In genomic region chr17:81339502-81340296, GRCh38 we compare ENCODE assay signal across 11 cellular contexts. TPM values are rescaled to one million over a fixed set of nuclear protein-coding genes. Genes with fewer than 3 reads are reported as not detected.
DNase-seq lines count a peak whose midpoint lies in the region; ATAC-seq, FAIRE-seq and TF ChIP-seq lines count a peak whose summit lies in the region.
"Had no signal": no experiment of that assay in that cellular context is flagged by ENCODE, and none has a peak within 500 bp of the region (broad histone marks: within the 10 kb centered on the region; RNA-seq: fewer than 3 reads in every experiment).

No MANE protein-coding gene starts in this region.

- BruUV-seq in K562 (replicated peaks; lab: Mats Ljungman, UMichigan), result no TSS peak

- H3K79me2 ChIP-seq in K562 (ENCODE audit: control insufficient read depth, insufficient read depth, low read length), result peaks cover 35% of the 10 kb centered on the region

- 0 out of 2 replicates have a peak, but pooled peaks cover 8% of the 10 kb centered on the region for H4K20me1 ChIP-seq in K562 (replicated peaks; ENCODE audit: control insufficient read depth, insufficient read depth, low read length)

- TF ChIP-seq RAD21 in K562 (CRISPR knock-in tag; conservative IDR thresholded peaks at IDR 0.05 in 1 of 2, IDR thresholded peaks at IDR 0.05 in 1 of 2) (no peak), liver (IDR thresholded peaks at IDR 0.05) (peak; percentile 19 to 25)

- intact Hi-C loops in K562 (cut with micrococcal nuclease), result no loop called here

- 53% methylated on average over 7 of the region's 11 CpGs for WGBS in K562 (ENCODE audit: insufficient coverage, low coverage, missing lambda C conversion rate)
- WGBS in liver, result 20% methylated on average over 11 of the region's 11 CpGs

- H3K9ac ChIP-seq in HUES6 (ENCODE audit: low read length), result peak overlapping the region; percentile 13
- peak overlapping the region in 1 of 2 experiments; percentile 73; a peak in 2 of 4 replicates for H3K9ac ChIP-seq in K562 (ENCODE audit: insufficient read depth in 1 of 2, low read depth in 2 of 2, low read length in 2 of 2)
- H3K9ac ChIP-seq in liver (ENCODE audit: low read depth in 1 of 2, low read length in 2 of 2), result no peak overlapping the region
- peak overlapping the region in 1 of 2 donors; percentile 13 for H3K9ac ChIP-seq in stomach smooth muscle (ENCODE audit: low read length in 2 of 2)

- H3K36me3 ChIP-seq in HUES6 (ENCODE audit: control insufficient read depth, insufficient read depth, low read length), result no peaks in the 10 kb centered on the region
- peaks cover 12% of the 10 kb centered on the region; the same call in 1 of the 3 replicates for H3K36me3 ChIP-seq in K562 (ENCODE audit: control insufficient read depth, insufficient read depth, low read length)
- H3K36me3 ChIP-seq in liver (ENCODE audit: control insufficient read depth in 4 of 4, insufficient read depth in 3 of 4, low read depth in 1 of 4, low read length in 3 of 4), result no peaks in the 10 kb centered on the region
- no peaks in the 10 kb centered on the region for H3K36me3 ChIP-seq in stomach smooth muscle (ENCODE audit: control insufficient read depth in 2 of 2, insufficient read depth in 2 of 2, low read length in 2 of 2)

- in situ Hi-C loops in K562 (cut with MboI), result no loop called here

- H3K27me3 ChIP-seq in HUES6 (ENCODE audit: control insufficient read depth, insufficient read depth, low read length), result peaks cover 51% of the 10 kb centered on the region
- no peaks in the 10 kb centered on the region for H3K27me3 ChIP-seq in K562 (ENCODE audit: control insufficient read depth in 2 of 2, insufficient read depth in 2 of 2, low read length in 2 of 2)
- H3K27me3 ChIP-seq in liver (ENCODE audit: control insufficient read depth in 4 of 4, insufficient read depth in 4 of 4, low read length in 3 of 4), result no peaks in the 10 kb centered on the region
- no peaks in the 10 kb centered on the region for H3K27me3 ChIP-seq in stomach smooth muscle (ENCODE audit: control insufficient read depth in 1 of 2, insufficient read depth in 2 of 2, low read length in 2 of 2)

- H3K4me3 ChIP-seq in HUES6 (ENCODE audit: low read depth, low read length), result no peak overlapping the region
- H3K4me3 ChIP-seq in K562, result no peak overlapping the region
- H3K4me3 ChIP-seq in liver (ENCODE audit: low read depth in 1 of 3, low read length in 3 of 3), result peak overlapping the region in 2 of 3 donors; percentile 7 to 14
- peak overlapping the region in 1 of 2 donors; percentile 40 for H3K4me3 ChIP-seq in stomach smooth muscle (ENCODE audit: low read length in 2 of 2)

- no peak for TF ChIP-seq POLR2A in K562 (conservative IDR thresholded peaks at IDR 0.05)

- H3K4me2 ChIP-seq in K562 (ENCODE audit: insufficient read depth, low read length), result no peak overlapping the region

- no peak for TF ChIP-seq CTCF in K562 (IDR thresholded peaks at IDR 0.05 in 2 of 3, conservative IDR thresholded peaks at IDR 0.05 in 1 of 3; ENCODE audit: insufficient read depth in 2 of 3, low read depth in 1 of 3, low read length in 3 of 3)
- no peak for TF ChIP-seq CTCF in liver (IDR thresholded peaks at IDR 0.05; ENCODE audit: low read depth, low read length, missing input control)

- POLR2A ChIA-PET in K562 (lab: Yijun Ruan, JAX), result no interaction called here

- ATAC-seq in K562 (no peak), HG02973 (IDR thresholded peaks at IDR 0.05; ENCODE audit: unreplicated experiment) (no peak)
- ATAC-seq: T-helper 17 cell had no signal

- H3K4me1 ChIP-seq in HUES6 (ENCODE audit: control insufficient read depth, insufficient read depth, low read length) (peaks cover 48% of the 10 kb centered on the region), K562 (replicated peaks in 1 of 2; ENCODE audit: control insufficient read depth in 2 of 2, insufficient read depth in 2 of 2, low read length in 2 of 2) (peaks cover 3 to 78% of the 10 kb centered on the region in 2 experiments; a peak in 3 of 5 replicates), liver (ENCODE audit: control insufficient read depth in 4 of 4, insufficient read depth in 4 of 4, low read length in 3 of 4) (peaks cover 24 to 56% (median 43%) of the 10 kb centered on the region in 4 donors), stomach smooth muscle (ENCODE audit: control insufficient read depth, insufficient read depth, low read length) (peaks cover 61% of the 10 kb centered on the region)

- H3K9me1 ChIP-seq in K562 (ENCODE audit: control insufficient read depth, insufficient read depth, low read length), result peaks cover 3% of the 10 kb centered on the region

- TF ChIP-seq EP300 in K562 (IDR thresholded peaks at IDR 0.05; ENCODE audit: low read length), result no peak

- no peak for FAIRE-seq in K562 (lab: Jason Lieb, UNC)

- H3K9me3 ChIP-seq in HUES6 (ENCODE audit: control insufficient read depth, insufficient read depth, low read depth, low read length) (no peaks in the 10 kb centered on the region), K562 (replicated peaks; ENCODE audit: control insufficient read depth, insufficient read depth, low read depth, low read length) (no peaks in the 10 kb centered on the region), liver (ENCODE audit: control insufficient read depth in 4 of 4, low read length in 3 of 4) (no peaks in the 10 kb centered on the region), stomach smooth muscle (ENCODE audit: control insufficient read depth in 2 of 2, low read length in 2 of 2) (no peaks in the 10 kb centered on the region)

- no peak overlapping the region for H2AFZ ChIP-seq in K562 (ENCODE audit: low read depth, low read length)

- CTCF ChIA-PET in K562 (lab: Yijun Ruan, JAX; ENCODE audit: low intra/inter-chr PET ratio), result no interaction called here

- DNase-seq in K562 (ENCODE audit: extremely low read depth in 1 of 4, low spot score in 3 of 4) (no peak), germinal center (ENCODE audit: low spot score) (no peak), SW 1271 (lab: John Stamatoyannopoulos, UW) (no peak)
- DNase-seq: activated T-cell treated with anti-CD3 and anti-CD28 coated beads for 4 hours, head of caudate nucleus, nucleus accumbens, T-helper 17 cell had no signal

- H3K27ac ChIP-seq in HUES6 (ENCODE audit: low read depth, low read length) (no peak overlapping the region), K562 (ENCODE audit: extremely low read depth, low read depth, low read length) (no peak overlapping the region), liver (ENCODE audit: low read depth in 1 of 2, low read length in 2 of 2) (peak overlapping the region; percentile 95 to 98), stomach smooth muscle (ENCODE audit: low read length) (peak overlapping the region; percentile 24)

TF ChIP-seq in K562, 482 proteins besides CTCF, POLR2A, EP300 and RAD21 (continues in another document):
- TF ChIP-seq POLR2G (IDR thresholded peaks at IDR 0.05; ENCODE audit: low read depth, low read length), result peak; percentile 24; the same call in 1 of the 2 replicates

TF ChIP-seq in liver, 16 proteins besides CTCF, POLR2A, EP300 and RAD21 (continues in another document):
- peak; percentile 68 to 71 for TF ChIP-seq RXRA (IDR thresholded peaks at IDR 0.05)
- no peak for TF ChIP-seq FOXA1 (IDR thresholded peaks at IDR 0.05)
- TF ChIP-seq YY1 (IDR thresholded peaks at IDR 0.05), result peak; percentile 83
- TF ChIP-seq MAX (IDR thresholded peaks at IDR 0.05), result no peak
- TF ChIP-seq SP1 (IDR thresholded peaks at IDR 0.05), result peak; percentile 84

RNA-seq across cellular contexts. Expression of gene SLC38A10, which starts 44.6 kb away (rescaled TPM):
- 96.2 and 235 TPM in 2 replicates for total RNA-seq in K562 (2011; cell fraction: chromatin; rRNA removed; ENCODE audit: low replicate concordance)
- 109 and 114 TPM in 2 replicates for total RNA-seq in K562 (2011; cell fraction: nucleolus; rRNA removed)
- total RNA-seq in K562 (2011; cell fraction: nucleoplasm; rRNA removed), result 104 and 132 TPM in 2 replicates
- total RNA-seq in K562 (2014; rRNA removed) (35.6 and 35.8 TPM in 2 replicates), K562 (2014; rRNA removed; fragmentation: Illumina TruSeq; extraction: Trizol) (4.3 and 5.2 TPM in 2 replicates), K562 (2015; rRNA removed; fragmentation: Illumina TruSeq; extraction: Trizol) (15.5 and 16.1 TPM in 2 replicates), K562 (2021) (52.8 and 54.2 TPM in 2 replicates), liver (100 to 1,000 TPM in 1 of 2 donors, 10 to 100 TPM in 1; 34.2 to 117 TPM)
- polyA plus RNA-seq in K562 (2011; rRNA removed) (13.1 and 18.0 TPM in 2 replicates), K562 (2014; fragmentation: Illumina TruSeq; extraction: Trizol) (13.8 and 24.0 TPM in 2 replicates), K562 (2014; fragmentation: Nextera tagmentation; extraction: Ambion mirVana) (under 1 TPM; 0.45 to 0.92 TPM), K562 (2014; rRNA removed) (31.7 and 32.1 TPM in 2 replicates), liver (10 to 100 TPM; 29.3 to 75.2 TPM)
- polyA plus RNA-seq in K562 (2011; cell fraction: cytosol; rRNA removed), result 18.4 and 29.4 TPM in 2 replicates
- 50.2 and 67.4 TPM in 2 replicates for polyA plus RNA-seq in K562 (2011; cell fraction: nucleus; rRNA removed)
- 38.9 and 86.6 TPM in 2 replicates for polyA plus RNA-seq in K562 (2012)
- 16.9 and 24.8 TPM in 2 replicates for polyA minus RNA-seq in K562 (2011; rRNA and poly(A)+ RNA removed)
- polyA minus RNA-seq in K562 (2011; cell fraction: cytosol; rRNA and poly(A)+ RNA removed), result 54.3 and 65.3 TPM in 2 replicates
- 28.7 and 33.2 TPM in 2 replicates for polyA minus RNA-seq in K562 (2011; cell fraction: nucleus; rRNA and poly(A)+ RNA removed)

RNA-seq across cellular contexts. Expression of gene BAHCC1, which starts 55.6 kb away (rescaled TPM):
- total RNA-seq in K562 (2011; cell fraction: chromatin; rRNA removed; ENCODE audit: low replicate concordance), result 32.5 and 87.9 TPM in 2 replicates
- 48.6 and 57.5 TPM in 2 replicates for total RNA-seq in K562 (2011; cell fraction: nucleolus; rRNA removed)
- total RNA-seq in K562 (2011; cell fraction: nucleoplasm; rRNA removed), result 39.0 and 40.6 TPM in 2 replicates
- 11.1 and 13.9 TPM in 2 replicates for total RNA-seq in K562 (2014; rRNA removed)
- 2.1 and 2.6 TPM in 2 replicates for total RNA-seq in K562 (2014; rRNA removed; fragmentation: Illumina TruSeq; extraction: Trizol)
- total RNA-seq in K562 (2015; rRNA removed; fragmentation: Illumina TruSeq; extraction: Trizol), result 5.0 and 6.5 TPM in 2 replicates
- total RNA-seq in K562 (2021), result 20.8 and 26.9 TPM in 2 replicates
- polyA plus RNA-seq in K562 (2011; rRNA removed), result 4.4 and 11.8 TPM in 2 replicates
- polyA plus RNA-seq in K562 (2011; cell fraction: cytosol; rRNA removed), result 8.6 and 8.8 TPM in 2 replicates
- polyA plus RNA-seq in K562 (2011; cell fraction: nucleus; rRNA removed), result 112 and 139 TPM in 2 replicates
- polyA plus RNA-seq in K562 (2012), result 14.4 and 22.5 TPM in 2 replicates
- 5.5 and 6.8 TPM in 2 replicates for polyA plus RNA-seq in K562 (2014; fragmentation: Illumina TruSeq; extraction: Trizol)
- under 1 TPM; 0.14 to 0.24 TPM for polyA plus RNA-seq in K562 (2014; fragmentation: Nextera tagmentation; extraction: Ambion mirVana)
- 17.2 and 23.3 TPM in 2 replicates for polyA plus RNA-seq in K562 (2014; rRNA removed)
- 0.72 and 2.7 TPM in 2 replicates for polyA minus RNA-seq in K562 (2011; rRNA and poly(A)+ RNA removed)
- 6.8 and 8.7 TPM in 2 replicates for polyA minus RNA-seq in K562 (2011; cell fraction: cytosol; rRNA and poly(A)+ RNA removed)
- polyA minus RNA-seq in K562 (2011; cell fraction: nucleus; rRNA and poly(A)+ RNA removed), result 12.7 and 15.3 TPM in 2 replicates
- total RNA-seq in liver, result 1 to 10 TPM; 3.2 to 3.9 TPM
- polyA plus RNA-seq in liver, result 1 to 10 TPM in 1 of 2 donors, under 1 TPM in 1; 0.76 to 1.9 TPM

Comparison
In these comparisons a context has a peak if more than half of its experiments do, and no peak if none do; other contexts are left out.
1. H3K27ac ChIP-seq: peak in liver (2 of 2) and stomach smooth muscle (single experiment); none in HUES6 (single experiment) and K562 (single experiment).
2. H3K4me3 ChIP-seq: peak in liver (2 of 3); none in HUES6 (single experiment) and K562 (single experiment).